In the genomic region with DNA sequence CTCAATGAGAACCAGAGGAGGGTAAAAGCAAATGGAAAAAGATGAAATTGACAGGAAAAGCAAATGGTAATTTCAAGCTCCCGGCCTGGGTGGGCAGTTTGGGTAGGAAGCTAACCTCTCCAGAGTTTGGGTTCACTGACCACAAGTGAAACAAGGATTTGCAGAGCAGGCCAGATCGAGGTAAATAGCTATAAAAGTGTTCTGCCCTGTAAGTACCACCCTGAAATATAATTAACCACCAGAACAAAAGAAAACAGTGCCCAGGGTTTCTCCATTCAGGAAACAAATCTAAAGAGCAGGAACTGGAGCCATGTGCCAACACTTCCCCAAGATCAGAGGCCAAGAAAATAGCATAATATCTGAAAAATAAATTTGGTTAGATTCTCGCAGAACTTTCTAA, we compare ENCODE assay signal across 23 cellular contexts.
"Had no signal": no experiment of that assay in that cellular context is flagged by ENCODE, and none has a peak within 500 bp of the region (broad histone marks: within the 10 kb centered on the region; RNA-seq: fewer than 3 reads in every experiment).

No MANE protein-coding gene starts in this region.

- H3K36me3 ChIP-seq: ascending aorta had no signal

- H3K9me3 ChIP-seq: ascending aorta, body of pancreas had no signal

- H3K4me3 ChIP-seq: ascending aorta, body of pancreas had no signal

- H3K27me3 ChIP-seq: ascending aorta, body of pancreas had no signal

- H3K4me1 ChIP-seq: ascending aorta, body of pancreas had no signal

- ATAC-seq: activated CD8-positive, alpha-beta memory T cell treated with anti-CD3 and anti-CD28 coated beads, Interleukin-2, amount 10 ng/mL, durations not matched to agents 7 days and 5 days; activated naive CD4-positive, alpha-beta T cell treated with anti-CD3 and anti-CD28 coated beads, Interleukin-2, amount 50 U/mL, for 72 hours; activated naive CD8-positive, alpha-beta T cell treated with anti-CD3 and anti-CD28 coated beads, Interleukin-2, amount 50 U/mL, for 24 hours; body of pancreas; PC-3; T-helper 17 cell had no signal

- DNase-seq: activated B cell treated with CpG ODN at 0.5 μM for 24 hours; activated CD4-positive, alpha-beta T cell treated with anti-CD3 and anti-CD28 coated beads for 1 hour; activated CD4-positive, alpha-beta T cell treated with anti-CD3 and anti-CD28 coated beads, Interleukin-2, amount 10 ng/mL, durations not matched to agents 24 days and 14 days; activated CD4-positive, alpha-beta T cell treated with anti-CD3 and anti-CD28 coated beads, Interleukin-2, amount 50 U/mL, for 48 hours; activated CD8-positive, alpha-beta memory T cell treated with anti-CD3 and anti-CD28 coated beads, Interleukin-2, amount 10 ng/mL, durations not matched to agents 7 days and 5 days; activated effector memory CD4-positive, alpha-beta T cell treated with anti-CD3 and anti-CD28 coated beads, Interleukin-2, amount 50 U/mL, for 16 hours; activated naive CD4-positive, alpha-beta T cell treated with Interleukin-2 at 50 U/mL for 16 hours; activated naive CD8-positive, alpha-beta T cell treated with anti-CD3 and anti-CD28 coated beads, Interleukin-2, amount 50 U/mL, for 24 hours; activated T-cell treated with anti-CD3 and anti-CD28 coated beads, Interleukin-2, amount 50 U/mL, for 24 hours; amniotic stem cell; body of pancreas; central memory CD4-positive, alpha-beta T cell; NCI-H1105 treated with DMSO at 0.1 percent for 48 hours; NCI-H2029; NCI-H446; NCI-H524; NCI-H82; PC-3; SHP77; T-helper 17 cell; T-helper 9 cell had no signal

- H3K27ac ChIP-seq: ascending aorta, body of pancreas had no signal
